ENCODE assay signal across 9 cellular contexts in genomic region chrX:13759152-13759718, GRCh38. TPM values are rescaled to one million over a fixed set of nuclear protein-coding genes. Genes with fewer than 3 reads are reported as not detected.
DNase-seq lines count a peak whose midpoint lies in the region; ATAC-seq lines count a peak whose summit lies in the region.
"Had no signal": no experiment of that assay in that cellular context is flagged by ENCODE, and none has a peak within 500 bp of the region (broad histone marks: within the 10 kb centered on the region; RNA-seq: fewer than 3 reads in every experiment).

No MANE protein-coding gene starts in this region.

- H3K36me3 ChIP-seq in BLaER1 = peaks cover 66% of the 10 kb centered on the region
- H3K36me3 ChIP-seq in SJCRH30 = peaks cover 62% of the 10 kb centered on the region

- H3K27me3 ChIP-seq in BLaER1 = peaks cover 19% of the 10 kb centered on the region
- H3K27me3 ChIP-seq in SJCRH30 = no peaks in the 10 kb centered on the region

- peaks cover 91% of the 10 kb centered on the region for H3K4me1 ChIP-seq in BLaER1
- no peaks in the 10 kb centered on the region for H3K4me1 ChIP-seq in SJCRH30

- no peaks in the 10 kb centered on the region for H3K9me3 ChIP-seq in BLaER1
- H3K9me3 ChIP-seq in SJCRH30 (replicated peaks) = no peaks in the 10 kb centered on the region

- H3K4me3 ChIP-seq in BLaER1 (no peak overlapping the region), SJCRH30 (no peak overlapping the region)

- H3K9ac ChIP-seq in BLaER1 = no peak overlapping the region

- peak; percentile 98 for DNase-seq in NOMO-1 treated with DMSO at 0.1 percent for 48 hours (lab: John Stamatoyannopoulos, UW; ENCODE audit: unreplicated experiment)
- no peak for DNase-seq in cerebellum (ENCODE audit: low spot score)
- no peak for DNase-seq in SJCRH30
- DNase-seq in iPS-NIHi7 (ENCODE audit: extremely low spot score) = no peak
- no peak for DNase-seq in GDM1 (lab: John Stamatoyannopoulos, UW)
- DNase-seq: cerebellar nuclear complex had no signal

- peak overlapping the region; percentile 76 for H3K4me2 ChIP-seq in BLaER1

- peak overlapping the region; percentile 61 for H3K27ac ChIP-seq in BLaER1
- H3K27ac ChIP-seq in SJCRH30 = no peak overlapping the region

- H4K20me1 ChIP-seq in BLaER1 = no peaks in the 10 kb centered on the region

- ATAC-seq in GM19351 (IDR thresholded peaks at IDR 0.05; ENCODE audit: unreplicated experiment) (peak; percentile 74), HG02981 (IDR thresholded peaks at IDR 0.05; ENCODE audit: unreplicated experiment) (peak; percentile 55)

RNA-seq across cellular contexts. Expression of gene OFD1, which starts 24.7 kb away (rescaled TPM):
- 31.3 TPM for total RNA-seq in cerebellum
- 23.8 and 28.4 TPM in 2 replicates for total RNA-seq in SJCRH30 (2014; rRNA removed; shearing (Covaris generic))

RNA-seq across cellular contexts. Expression of gene TRAPPC2, which starts 24.8 kb away (rescaled TPM):
- total RNA-seq in cerebellum = 40.1 TPM
- 33.1 and 38.8 TPM in 2 replicates for total RNA-seq in SJCRH30 (2014; rRNA removed; shearing (Covaris generic))

RNA-seq across cellular contexts. Expression of gene GPM6B, which starts 57.7 kb away (rescaled TPM):
- total RNA-seq in cerebellum = 308 TPM
- total RNA-seq in SJCRH30 (2014; rRNA removed; shearing (Covaris generic)) = 85.4 and 89.5 TPM in 2 replicates
